In genomic region chr6:142746524-142746923, GRCh38 we compare ENCODE assay signal across 8 cellular contexts.
DNase-seq lines count a peak whose midpoint lies in the region; ATAC-seq and TF ChIP-seq lines count a peak whose summit lies in the region.

No MANE protein-coding gene starts in this region.

- H3K56ac ChIP-seq in H9 (ENCODE audit: insufficient read length, low read depth, low read length), result no peak overlapping the region

- H3K27ac Mint-ChIP-seq in H9 (no peak overlapping the region; a peak in 1 of 7 replicates), endodermal cell (no peak overlapping the region)
- H3K27ac Mint-ChIP-seq in natural killer cell treated with Interleukin-12 subunit alpha and Interleukin-12 subunit beta and Interleukin-15 and Interleukin-18, amount 100 ng/mL, for 72 hours, result peak overlapping the region in 1 of 2 donors; percentile 10

- H3K36me3 ChIP-seq in endodermal cell (ENCODE audit: control insufficient read depth, insufficient read depth, low read length), result no peaks in the 10 kb centered on the region

- H2BK15ac ChIP-seq in H9 (ENCODE audit: low read depth, low read length), result no peak overlapping the region

- H3K4me1 Mint-ChIP-seq in H9 (0 out of 4 replicates have a peak, but pooled peaks cover 0 to 6% of the 10 kb centered on the region in 2 experiments), endodermal cell (peaks cover 6% of the 10 kb centered on the region)
- no peaks in the 10 kb centered on the region for H3K4me1 Mint-ChIP-seq in natural killer cell treated with Interleukin-12 subunit alpha and Interleukin-12 subunit beta and Interleukin-15 and Interleukin-18, amount 100 ng/mL, for 72 hours (ENCODE audit: low read depth in 2 of 2)

- H3T11ph ChIP-seq in H9 (ENCODE audit: low read length), result no peak overlapping the region

- no peaks in the 10 kb centered on the region for H3K27me3 Mint-ChIP-seq in H9 (ENCODE audit: low read depth)
- H3K27me3 Mint-ChIP-seq in endodermal cell (ENCODE audit: insufficient read depth), result no peaks in the 10 kb centered on the region
- H3K27me3 Mint-ChIP-seq in natural killer cell treated with Interleukin-12 subunit alpha and Interleukin-12 subunit beta and Interleukin-15 and Interleukin-18, amount 100 ng/mL, for 72 hours, result peaks cover 5 to 7% of the 10 kb centered on the region in 2 donors

- H3K14ac ChIP-seq in H9 (ENCODE audit: insufficient read depth, low read length), result no peak overlapping the region

- H3K23ac ChIP-seq in H9 (ENCODE audit: insufficient read length, low read depth, low read length), result no peak overlapping the region

- H3K27me3 ChIP-seq in H9 (ENCODE audit: insufficient read depth, low read length) (no peaks in the 10 kb centered on the region; the same call in 1 of the 2 replicates), endodermal cell (ENCODE audit: control insufficient read depth, insufficient read depth, low read length, poor library complexity, severe bottlenecking) (no peaks in the 10 kb centered on the region)

- no peak overlapping the region for H3K4ac ChIP-seq in H9 (ENCODE audit: low read depth, low read length)

- H3K4me1 ChIP-seq in H9 (ENCODE audit: insufficient read depth, low read length), result no peaks in the 10 kb centered on the region
- H3K4me1 ChIP-seq in endodermal cell (ENCODE audit: control insufficient read depth, insufficient read depth, low read length), result peaks cover 5% of the 10 kb centered on the region

- no peak overlapping the region for H2AK5ac ChIP-seq in H9 (ENCODE audit: insufficient read length, low read length)

- H3K9me3 Mint-ChIP-seq in H9 (no peaks in the 10 kb centered on the region), endodermal cell (no peaks in the 10 kb centered on the region)
- H3K9me3 Mint-ChIP-seq in natural killer cell treated with Interleukin-12 subunit alpha and Interleukin-12 subunit beta and Interleukin-15 and Interleukin-18, amount 100 ng/mL, for 72 hours, result no peaks in the 10 kb centered on the region

- peak; percentile 58 to 66 for ATAC-seq in natural killer cell treated with Interleukin-12 subunit alpha and Interleukin-12 subunit beta and Interleukin-15 and Interleukin-18, amount 100 ng/mL, for 72 hours
- no peak for ATAC-seq in HG03469 (IDR thresholded peaks at IDR 0.05; ENCODE audit: unreplicated experiment)

- no peak overlapping the region for H3K4me2 ChIP-seq in H9 (ENCODE audit: insufficient read depth, insufficient read length, low read length)

- DNase-seq in H9, result peak; percentile 63
- DNase-seq in SK-N-DZ (ENCODE audit: low spot score), result peak; percentile 44
- peak; percentile 81 for DNase-seq in endodermal cell
- DNase-seq in natural killer cell treated with Interleukin-12 subunit alpha and Interleukin-12 subunit beta and Interleukin-15 and Interleukin-18, amount 100 ng/mL, for 72 hours (ENCODE audit: low spot score), result no peak
- no peak for DNase-seq in SIG-M5 (lab: John Stamatoyannopoulos, UW)
- no peak for DNase-seq in OCI-M2 (lab: John Stamatoyannopoulos, UW; ENCODE audit: unreplicated experiment)

- H3K4me3 Mint-ChIP-seq in H9 (no peak overlapping the region), endodermal cell (no peak overlapping the region)
- H3K4me3 Mint-ChIP-seq in natural killer cell treated with Interleukin-12 subunit alpha and Interleukin-12 subunit beta and Interleukin-15 and Interleukin-18, amount 100 ng/mL, for 72 hours, result no peak overlapping the region

- no peak overlapping the region for H2BK12ac ChIP-seq in H9 (ENCODE audit: insufficient read length, low read depth, low read length)

- no peaks in the 10 kb centered on the region for H3K23me2 ChIP-seq in H9 (ENCODE audit: insufficient read length, low read depth, low read length, poor library complexity, severe bottlenecking)

- H4K20me1 ChIP-seq in H9 (ENCODE audit: control insufficient read depth, insufficient read depth, insufficient read length), result no peaks in the 10 kb centered on the region

- WGBS in H9 (ENCODE audit: extremely low coverage, insufficient read length, low lambda C conversion rate), result no CpG with 5 or more reads among the region's 2 CpGs
- WGBS in endodermal cell (ENCODE audit: insufficient coverage in 1 of 2, insufficient read length in 1 of 2), 2 experiments, result 89 to 100% methylated on average over 1 to 2 of the region's 2 CpGs

- H2BK120ac ChIP-seq in H9 (ENCODE audit: low read depth, low read length, poor library complexity, severe bottlenecking), result no peak overlapping the region

- H3K79me1 ChIP-seq in H9 (ENCODE audit: insufficient read depth, low read depth, low read length, poor library complexity, severe bottlenecking), result no peaks in the 10 kb centered on the region

- H4K8ac ChIP-seq in H9 (replicated peaks; ENCODE audit: insufficient read length, low read depth, low read length), result no peak overlapping the region

- no peaks in the 10 kb centered on the region for H3K79me2 ChIP-seq in H9 (ENCODE audit: insufficient read depth, low read length)

- H2BK20ac ChIP-seq in H9 (ENCODE audit: low read depth, low read length, poor library complexity, severe bottlenecking), result no peak overlapping the region

- TF ChIP-seq CTCF in GM12872 (IDR thresholded peaks at IDR 0.05; ENCODE audit: insufficient read depth, low read depth, low read length) (peak; percentile 64), H9 (conservative IDR thresholded peaks at IDR 0.05) (peak; percentile 74), endodermal cell (conservative IDR thresholded peaks at IDR 0.05) (peak; percentile 84)

- no peak overlapping the region for H3K9ac ChIP-seq in H9 (ENCODE audit: extremely low read depth, insufficient read length, low read length)
- H3K9ac ChIP-seq in endodermal cell (ENCODE audit: extremely low read depth, low read length, poor library complexity, severe bottlenecking), result no peak overlapping the region

- H3K36me3 Mint-ChIP-seq in H9 (ENCODE audit: insufficient read depth in 1 of 3, low read depth in 3 of 3) (no peaks in the 10 kb centered on the region), endodermal cell (ENCODE audit: low read depth) (no peaks in the 10 kb centered on the region)
- H3K36me3 Mint-ChIP-seq in natural killer cell treated with Interleukin-12 subunit alpha and Interleukin-12 subunit beta and Interleukin-15 and Interleukin-18, amount 100 ng/mL, for 72 hours, result no peaks in the 10 kb centered on the region

- H4K5ac ChIP-seq in H9 (ENCODE audit: insufficient read length, low read depth, low read length), result no peak overlapping the region

- no peak overlapping the region for H3K4me3 ChIP-seq in endodermal cell (ENCODE audit: low read length)

- H3K18ac ChIP-seq in H9 (ENCODE audit: insufficient read length, low read depth, low read length), result no peak overlapping the region

- no peak overlapping the region for H2BK5ac ChIP-seq in H9 (ENCODE audit: insufficient read length, low read length)

- H3K27ac ChIP-seq in H9 (ENCODE audit: insufficient read length, low read depth, low read length) (no peak overlapping the region), endodermal cell (ENCODE audit: low read depth, low read length) (no peak overlapping the region)

- H3K9me3 ChIP-seq in H9 (ENCODE audit: control insufficient read depth, low read depth, low read length) (no peaks in the 10 kb centered on the region), endodermal cell (ENCODE audit: control insufficient read depth, low read length) (no peaks in the 10 kb centered on the region)

- H4K91ac ChIP-seq in H9 (ENCODE audit: insufficient read length, low read depth, low read length), result no peak overlapping the region

- no peak overlapping the region for H2AFZ ChIP-seq in H9 (ENCODE audit: low read length)

Comparison
In these comparisons a context has a peak if more than half of its experiments do, and no peak if none do; other contexts are left out.
1. DNase-seq: peak in H9 (single experiment), SK-N-DZ (single experiment) and endodermal cell (single experiment); none in natural killer cell treated with Interleukin-12 subunit alpha and Interleukin-12 subunit beta and Interleukin-15 and Interleukin-18, amount 100 ng/mL, for 72 hours (single experiment), SIG-M5 (single experiment) and OCI-M2 (single experiment).
2. Peak in every context shown above with its lines, with median percentiles within 50 percentile points of each other: CTCF ChIP-seq.